Comparison of ENCODE assay signal across 22 cellular contexts in the genomic region with DNA sequence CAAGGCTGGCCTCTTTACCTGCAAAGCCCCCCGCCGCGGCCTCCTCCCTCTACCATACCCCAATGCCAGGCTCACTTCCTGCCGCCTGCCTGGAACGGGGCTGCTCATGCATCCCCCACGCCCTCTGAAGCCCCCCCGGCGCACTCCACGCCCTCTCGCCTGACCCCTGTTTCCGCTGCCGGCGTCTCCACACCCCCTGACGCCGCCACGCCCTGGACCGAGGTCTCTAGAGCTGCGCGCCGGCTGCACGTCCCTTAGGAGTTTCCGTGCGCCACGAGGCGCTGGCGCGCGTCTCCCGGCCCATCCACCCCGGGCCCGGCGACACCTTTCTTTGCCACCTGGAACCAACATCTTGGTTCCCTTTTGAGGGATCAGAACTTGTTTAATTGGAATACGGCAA. TPM values are rescaled to one million over a fixed set of nuclear protein-coding genes. Genes with fewer than 3 reads are reported as not detected.
DNase-seq lines count a peak whose midpoint lies in the region; FAIRE-seq and TF ChIP-seq lines count a peak whose summit lies in the region.
"Had no signal": no experiment of that assay in that cellular context is flagged by ENCODE, and none has a peak within 500 bp of the region (broad histone marks: within the 10 kb centered on the region; RNA-seq: fewer than 3 reads in every experiment).

No MANE protein-coding gene starts in this region.

- no peak overlapping the region for H4K5ac ChIP-seq in H1 (ENCODE audit: insufficient read length, low read depth, low read length)

- no peak overlapping the region for H4K8ac ChIP-seq in H1 (ENCODE audit: extremely low read depth, insufficient read depth, low read length)

- H3K4me2 ChIP-seq in H1 (ENCODE audit: insufficient read depth in 1 of 2, low read depth in 2 of 2, low read length in 2 of 2) (no peak overlapping the region), osteoblast (ENCODE audit: insufficient read depth, low read length) (no peak overlapping the region)
- H3K4me2 ChIP-seq: A549; BLaER1 treated with 17β-estradiol and CSF1 and Interleukin-3, amounts not matched to agents 10 nM and 100 nM had no signal

- WGBS in H1 (ENCODE audit: extremely low coverage in 1 of 2, insufficient coverage in 1 of 2, insufficient read length in 1 of 2, insufficient replicate concordance in 2 of 2, low coverage in 1 of 2, low lambda C conversion rate in 2 of 2, missing lambda C conversion rate in 1 of 2), 2 experiments: 97% methylated on average over 26 of the region's 33 CpGs; no CpG with 5 or more reads in 1 of the 2 experiments

- H3K4ac ChIP-seq in H1 (replicated peaks; ENCODE audit: insufficient read length, low read depth, low read length): no peak overlapping the region

- no peak for TF ChIP-seq RAD21 in H1 (IDR thresholded peaks at IDR 0.05 in 1 of 2, conservative IDR thresholded peaks at IDR 0.05 in 1 of 2; ENCODE audit: low read depth in 2 of 2, low read length in 2 of 2)

- no peaks in the 10 kb centered on the region for H3K27me3 ChIP-seq in H1 (replicated peaks in 1 of 4; ENCODE audit: control insufficient read depth in 3 of 4, extremely low read depth in 1 of 4, insufficient read depth in 3 of 4, low read length in 3 of 4)
- H3K27me3 ChIP-seq in osteoblast (ENCODE audit: insufficient read depth, low read length): no peaks in the 10 kb centered on the region
- H3K27me3 ChIP-seq: BE2C; BLaER1 treated with 17β-estradiol and CSF1 and Interleukin-3, amounts not matched to agents 10 nM and 100 nM had no signal

- CTCF ChIA-PET in H1 (lab: Charles Lee; ENCODE audit: partially characterized antibody): interaction anchor here (5.2 kb wide), 1 partner anchor 12 kb away, joined by 32 read pairs; no protein-coding TSS in a partner anchor

- no peak for TF ChIP-seq POLR2A in H1 (IDR thresholded peaks at IDR 0.05; ENCODE audit: control extremely low read depth in 1 of 2, low read depth in 2 of 2, low read length in 2 of 2)

- H4K20me1 ChIP-seq in H1 (replicated peaks in 1 of 2; ENCODE audit: control insufficient read depth in 1 of 2, insufficient read depth in 2 of 2, low read length in 2 of 2) (no peaks in the 10 kb centered on the region), osteoblast (ENCODE audit: insufficient read depth, low read length) (no peaks in the 10 kb centered on the region)
- H4K20me1 ChIP-seq: BLaER1 treated with 17β-estradiol and CSF1 and Interleukin-3, amounts not matched to agents 10 nM and 100 nM had no signal

- H2BK5ac ChIP-seq in H1 (ENCODE audit: low read depth, low read length): no peak overlapping the region

- no peak overlapping the region for H3K27ac ChIP-seq in H1 (ENCODE audit: low read depth, low read length)
- H3K27ac ChIP-seq in osteoblast (ENCODE audit: low read depth, low read length): no peak overlapping the region
- H3K27ac ChIP-seq: A549; BLaER1 treated with 17β-estradiol and CSF1 and Interleukin-3, amounts not matched to agents 10 nM and 100 nM had no signal

- no peak overlapping the region for H2BK120ac ChIP-seq in H1 (replicated peaks; ENCODE audit: low read depth, low read length)

- TF ChIP-seq CTCF in H1 (IDR thresholded peaks at IDR 0.05; ENCODE audit: control extremely low read depth in 1 of 3, insufficient read depth in 1 of 3, low read depth in 1 of 3, low read length in 3 of 3): no peak
- TF ChIP-seq CTCF in osteoblast (IDR thresholded peaks at IDR 0.05; ENCODE audit: extremely low read depth, low read depth, low read length): no peak

- H2BK20ac ChIP-seq in H1 (ENCODE audit: low read length): no peak overlapping the region

- no peak overlapping the region for H3K4me3 ChIP-seq in H1 (ENCODE audit: extremely low read depth in 1 of 4, insufficient read depth in 2 of 4, low read depth in 3 of 4, low read length in 4 of 4)
- no peak overlapping the region for H3K4me3 ChIP-seq in osteoblast (ENCODE audit: insufficient read depth, low read length)
- H3K4me3 ChIP-seq: A549 had no signal

- H3K36me3 ChIP-seq in H1 (ENCODE audit: control insufficient read depth in 2 of 4, insufficient read depth in 4 of 4, low read length in 3 of 4) (peaks cover 0 to 4% (median 0%) of the 10 kb centered on the region in 4 experiments; a peak in 1 of 8 replicates), osteoblast (ENCODE audit: insufficient read depth, low read length) (no peaks in the 10 kb centered on the region)
- H3K36me3 ChIP-seq: BE2C; BLaER1 treated with 17β-estradiol and CSF1 and Interleukin-3, amounts not matched to agents 10 nM and 100 nM had no signal

- no peak overlapping the region for H3K56ac ChIP-seq in H1 (replicated peaks; ENCODE audit: insufficient read length, low read depth, low read length)

- 0 out of 2 replicates have a peak overlapping the region, but pooled peaks have one; percentile 29 for H2AK5ac ChIP-seq in H1 (ENCODE audit: low read depth, low read length)

- H3K14ac ChIP-seq in H1 (ENCODE audit: insufficient read length): no peak overlapping the region

- H3K23me2 ChIP-seq in H1 (ENCODE audit: low read depth, low read length): no peaks in the 10 kb centered on the region; the same call in 1 of the 2 replicates

- no peak overlapping the region for H3K23ac ChIP-seq in H1 (ENCODE audit: insufficient read length)

- H3K9me3 ChIP-seq in H1 (ENCODE audit: insufficient read depth in 2 of 2, low read depth in 1 of 2, low read length in 1 of 2) (peaks cover 12 to 25% of the 10 kb centered on the region in 2 experiments; a peak in 3 of 4 replicates), osteoblast (ENCODE audit: low read depth, low read length) (no peaks in the 10 kb centered on the region)
- H3K9me3 ChIP-seq: BE2C had no signal

- H2BK12ac ChIP-seq in H1 (ENCODE audit: low read depth, low read length): no peak overlapping the region

- H3K79me2 ChIP-seq in H1 (ENCODE audit: control insufficient read depth in 1 of 2, insufficient read depth in 2 of 2, low read length in 2 of 2) (no peaks in the 10 kb centered on the region), osteoblast (ENCODE audit: insufficient read depth, low read length) (no peaks in the 10 kb centered on the region)

- H2BK15ac ChIP-seq in H1 (ENCODE audit: low read length): no peak overlapping the region

- H3K4me1 ChIP-seq in H1 (replicated peaks in 1 of 4; ENCODE audit: control insufficient read depth in 3 of 4, insufficient read depth in 4 of 4, low read length in 3 of 4) (peaks cover 6 to 11% (median 6%) of the 10 kb centered on the region in 4 experiments), osteoblast (ENCODE audit: insufficient read depth, low read length) (no peaks in the 10 kb centered on the region)
- H3K4me1 ChIP-seq: A549; BE2C; BLaER1 treated with 17β-estradiol and CSF1 and Interleukin-3, amounts not matched to agents 10 nM and 100 nM had no signal

- no peak overlapping the region for H2AFZ ChIP-seq in H1 (ENCODE audit: low read length)
- no peak overlapping the region for H2AFZ ChIP-seq in osteoblast (ENCODE audit: low read length)

- no peak for TF ChIP-seq EP300 in H1 (IDR thresholded peaks at IDR 0.05; ENCODE audit: borderline replicate concordance in 1 of 2, low read depth in 2 of 2, low read length in 2 of 2)

- no peak overlapping the region; the same call in 1 of the 2 replicates for H3K18ac ChIP-seq in H1 (ENCODE audit: extremely low read depth, low read length)

- POLR2A ChIA-PET in H1 (lab: Charles Lee; ENCODE audit: partially characterized antibody): no interaction called here

- peak overlapping the region; percentile 40 for H4K91ac ChIP-seq in H1 (replicated peaks; ENCODE audit: insufficient read length, low read length)

- DNase-seq in ELF-1 (ENCODE audit: low read depth, low spot score) (peak; percentile 56), H1 (ENCODE audit: low read depth in 1 of 2, low spot score in 2 of 2) (no peak), osteoblast (ENCODE audit: insufficient read length, low spot score, missing footprints) (peak; percentile 55), GM03348 (ENCODE audit: low spot score) (no peak), NCI-H1092 (lab: John Stamatoyannopoulos, UW) (no peak), HTR-8/SVneo (ENCODE audit: insufficient read length, low spot score) (no peak), DMS79 treated with DMSO at 0.1 percent for 48 hours (lab: John Stamatoyannopoulos, UW) (no peak)
- DNase-seq: 8988T; ACHN; AML-193; BE2C; CD4-positive, alpha-beta memory T cell; COR-L47; DMS153; EL; GF-D8; GOT3; H9 had no signal

- no peak overlapping the region for H3K9ac ChIP-seq in H1 (replicated peaks in 1 of 4; ENCODE audit: extremely low read depth in 1 of 4, low read depth in 3 of 4, low read length in 3 of 4)
- H3K9ac ChIP-seq: BLaER1 treated with 17β-estradiol and CSF1 and Interleukin-3, amounts not matched to agents 10 nM and 100 nM had no signal

- FAIRE-seq in H1 (lab: Jason Lieb, UNC): no peak
- no peak for FAIRE-seq in HTR-8/SVneo (lab: Jason Lieb, UNC)
- FAIRE-seq: A549, GM12892 had no signal

- H3K79me1 ChIP-seq in H1 (ENCODE audit: low read depth, low read length): no peaks in the 10 kb centered on the region

TF ChIP-seq in H1, 55 proteins besides CTCF, POLR2A, EP300 and RAD21:
- TF ChIP-seq SIX5 (IDR thresholded peaks at IDR 0.05; ENCODE audit: low read depth, low read length): no peak
- TF ChIP-seq CHD2 (IDR thresholded peaks at IDR 0.05; ENCODE audit: low read length): no peak
- no peak for TF ChIP-seq EZH2 (IDR thresholded peaks at IDR 0.05; ENCODE audit: low read depth, low read length, severe bottlenecking)
- no peak for TF ChIP-seq GTF2F1 (IDR thresholded peaks at IDR 0.05; ENCODE audit: borderline replicate concordance, low read depth, low read length)
- TF ChIP-seq SP2 (IDR thresholded peaks at IDR 0.05; ENCODE audit: low read length): no peak
- TF ChIP-seq RBBP5 (IDR thresholded peaks at IDR 0.05; ENCODE audit: borderline replicate concordance, low read depth, low read length): no peak
- TF ChIP-seq RNF2 (IDR thresholded peaks at IDR 0.05; ENCODE audit: borderline replicate concordance, low read depth, low read length, missing control alignments, poor library complexity, severe bottlenecking): no peak
- no peak for TF ChIP-seq BRCA1 (IDR thresholded peaks at IDR 0.05; ENCODE audit: low read depth, low read length)

RNA-seq across cellular contexts. Expression of a gene that starts 16.0 kb away (rescaled TPM):
- total RNA-seq in H1 (2021; fragmentation: NEBNext Ultra II Directional; extraction: Animal tissue kit (Norgen Biotek cat#: 25700)): not detected in 2 replicates
- polyA plus RNA-seq in H1 (2011; rRNA removed): not detected in 2 replicates
- not detected for polyA plus RNA-seq in H1 (2011; cell fraction: cytosol; rRNA removed)
- polyA plus RNA-seq in H1 (2011; cell fraction: nucleus; rRNA removed): not detected
- not detected in 4 replicates for polyA plus RNA-seq in H1 (2012, experiment 1 of 2)
- not detected for polyA plus RNA-seq in H1 (2012, experiment 2 of 2)
- 0.10 TPM for polyA plus RNA-seq in H1 (2013, experiment 1 of 2)
- polyA plus RNA-seq in H1 (2013, experiment 2 of 2): not detected
- not detected in 2 replicates for polyA minus RNA-seq in H1 (2011; rRNA and poly(A)+ RNA removed)
- polyA minus RNA-seq in H1 (2011; cell fraction: cytosol; rRNA and poly(A)+ RNA removed): not detected
- not detected for polyA minus RNA-seq in H1 (2011; cell fraction: nucleus; rRNA and poly(A)+ RNA removed)
- total RNA-seq in osteoblast: not detected in 2 replicates
- total RNA-seq: CD4-positive, alpha-beta memory T cell; G401; H9 had no signal
- polyA plus RNA-seq: A549; CD4-positive, alpha-beta memory T cell had no signal

Comparison
In these comparisons a context has a peak if more than half of its experiments do, and no peak if none do; other contexts are left out.
1. DNase-seq: peak in ELF-1 (single experiment) and osteoblast (single experiment); none in H1 (0 of 2), GM03348 (single experiment), NCI-H1092 (single experiment), HTR-8/SVneo (single experiment) and DMS79 treated with DMSO at 0.1 percent for 48 hours (single experiment).